In genomic region chr3:80682235-80682634, GRCh38 we compare ENCODE assay signal across 7 cellular contexts.
"Had no signal": no experiment of that assay in that cellular context is flagged by ENCODE, and none has a peak within 500 bp of the region (broad histone marks: within the 10 kb centered on the region; RNA-seq: fewer than 3 reads in every experiment).

No MANE protein-coding gene starts in this region.

- H3K27ac ChIP-seq: HL-60, KMS-11 had no signal

- ATAC-seq: K562 had no signal

- H3K9ac ChIP-seq: KMS-11 had no signal

- H3K4me2 ChIP-seq: KMS-11 had no signal

- FAIRE-seq: HTR-8/SVneo, K562 had no signal

- H3K4me3 ChIP-seq: K562 had no signal

- DNase-seq: IMR-90, KBM-7, KG1 had no signal
